Comparison of ENCODE assay signal across 25 cellular contexts in the genomic region with DNA sequence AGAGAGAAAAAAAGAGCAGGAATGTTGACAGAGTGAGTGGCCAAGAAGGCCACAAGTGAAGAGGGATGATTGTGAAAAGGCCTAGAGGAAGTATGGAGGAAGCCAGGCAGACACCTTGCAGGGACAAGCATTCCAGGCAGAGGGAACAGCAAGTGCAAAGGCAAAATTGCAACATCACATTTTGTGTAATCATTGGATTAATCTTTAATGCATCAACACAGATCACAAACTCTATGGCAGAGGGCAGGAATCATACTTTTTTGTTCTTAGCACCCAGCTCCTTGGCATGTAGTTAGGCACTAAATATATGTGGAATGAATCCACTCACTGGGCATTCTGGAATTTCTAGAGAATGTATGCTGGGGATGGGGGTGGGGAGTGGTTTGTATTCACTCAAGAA.
"Had no signal": no experiment of that assay in that cellular context is flagged by ENCODE, and none has a peak within 500 bp of the region (broad histone marks: within the 10 kb centered on the region; RNA-seq: fewer than 3 reads in every experiment).

No MANE protein-coding gene starts in this region.

- ATAC-seq: left cardiac atrium; left lung; natural killer cell; sciatic nerve; stimulated activated memory B cell treated with anti-CD40 and anti-IgM and Interleukin-4, amounts not matched to agents 10 μg/mL and 1 μg/mL and 100 μg/mL, for 72 hours; stimulated activated naive CD8-positive, alpha-beta T cell treated with anti-CD3 and anti-CD28 coated beads, Interleukin-15, amount 100 ng/mL, for 72 hours had no signal

- FAIRE-seq: keratinocyte, small intestine had no signal

- H3K36me3 ChIP-seq: left lung, ovary, right atrium auricular region, spleen, tibial nerve, upper lobe of left lung, vagina had no signal

- H3K4me3 ChIP-seq: left lung, lung, ovary, right atrium auricular region, spleen, tibial nerve, upper lobe of left lung, vagina had no signal

- DNase-seq: hippocampal formation; kidney glomerular epithelial cell; left cardiac atrium; left lung; mesendoderm; naive B cell; natural killer cell; nephron progenitor cell; ovary; small intestine; spleen; stimulated activated CD4-positive, alpha-beta T cell treated with anti-CD3 and anti-CD28 coated beads, Interleukin-2, amount 100 ng/mL, for 48 hours; stimulated activated CD4-positive, alpha-beta T cell treated with anti-CD3 and anti-CD28 coated beads, Interleukin-4, amount 100 ng/mL, for 4 hours; stimulated activated CD8-positive, alpha-beta memory T cell treated with anti-CD3 and anti-CD28 coated beads, Interleukin-4, amount 100 ng/mL, for 48 hours; stimulated activated naive CD4-positive, alpha-beta T cell treated with Interleukin-2 at 50 U/mL for 16 hours; stimulated activated naive CD8-positive, alpha-beta T cell treated with anti-CD3 and anti-CD28 coated beads, Interleukin-15, amount 100 ng/mL, for 72 hours; substantia nigra; upper lobe of left lung had no signal

- H3K27me3 ChIP-seq: ovary, right atrium auricular region, tibial nerve, upper lobe of left lung, vagina had no signal

- H3K27ac ChIP-seq: left lung, ovary, right atrium auricular region, spleen, tibial nerve, upper lobe of left lung, vagina had no signal

- H3K9me3 ChIP-seq: left lung, ovary, right atrium auricular region, spleen, tibial nerve, upper lobe of left lung, vagina had no signal
